Comparison of ENCODE assay signal across 1 cellular context in the genomic region with DNA sequence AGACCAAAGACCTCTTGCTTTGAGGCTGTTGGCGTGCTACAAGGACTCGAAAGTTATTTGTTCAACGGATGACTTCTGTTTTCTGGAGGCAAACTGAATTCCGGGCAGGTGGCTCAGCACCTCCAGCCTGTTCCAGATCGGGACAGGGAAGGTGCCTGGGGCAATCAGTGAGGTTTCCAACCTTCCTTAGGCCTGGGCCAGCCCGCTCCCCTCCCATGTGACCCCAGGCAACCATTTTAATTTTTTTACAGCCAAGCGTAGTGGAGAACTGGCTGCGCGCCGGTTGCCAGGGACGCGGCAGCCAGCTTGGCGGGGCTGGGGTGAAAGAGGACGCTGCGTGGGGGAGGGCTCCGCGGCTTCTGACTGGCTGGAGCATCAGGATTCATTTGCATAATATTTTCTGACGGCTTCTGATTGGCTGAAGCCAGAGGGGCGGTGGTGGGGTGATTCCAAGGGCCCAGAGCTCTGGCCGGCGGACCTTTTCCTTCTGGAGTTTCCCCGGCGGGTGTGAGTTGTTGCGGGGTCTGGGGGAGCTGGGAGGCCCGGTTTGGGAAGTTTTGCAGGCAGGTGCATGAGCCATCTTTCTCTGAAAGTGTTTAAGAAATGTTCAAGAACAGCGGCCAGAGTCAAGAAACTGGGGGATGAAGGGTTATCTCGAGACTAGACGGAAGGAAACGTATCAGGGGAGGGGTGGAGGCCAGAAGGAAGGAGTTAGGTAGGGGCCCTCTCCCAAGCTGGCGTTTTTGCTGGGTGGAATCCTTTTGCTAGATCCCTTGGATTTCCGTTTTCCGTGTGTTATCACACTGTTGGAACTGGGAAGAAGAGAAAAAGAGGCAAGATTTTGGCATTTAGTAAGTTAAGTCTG.
A peak's percentile ranks its signal among the peaks of the same experiment; 100 is the strongest.
TF ChIP-seq lines count a peak whose summit lies in the region.

A gene with protein sequence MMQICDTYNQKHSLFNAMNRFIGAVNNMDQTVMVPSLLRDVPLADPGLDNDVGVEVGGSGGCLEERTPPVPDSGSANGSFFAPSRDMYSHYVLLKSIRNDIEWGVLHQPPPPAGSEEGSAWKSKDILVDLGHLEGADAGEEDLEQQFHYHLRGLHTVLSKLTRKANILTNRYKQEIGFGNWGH (plus strand): TSS at position 479 of the 865 bp plus-strand sequence. CDS start 3,488 bp downstream, outside the sequence.

TF ChIP-seq in K562, 482 proteins besides CTCF, POLR2A, EP300 and RAD21 (continued from another document):
- TF ChIP-seq, protein P1, sequence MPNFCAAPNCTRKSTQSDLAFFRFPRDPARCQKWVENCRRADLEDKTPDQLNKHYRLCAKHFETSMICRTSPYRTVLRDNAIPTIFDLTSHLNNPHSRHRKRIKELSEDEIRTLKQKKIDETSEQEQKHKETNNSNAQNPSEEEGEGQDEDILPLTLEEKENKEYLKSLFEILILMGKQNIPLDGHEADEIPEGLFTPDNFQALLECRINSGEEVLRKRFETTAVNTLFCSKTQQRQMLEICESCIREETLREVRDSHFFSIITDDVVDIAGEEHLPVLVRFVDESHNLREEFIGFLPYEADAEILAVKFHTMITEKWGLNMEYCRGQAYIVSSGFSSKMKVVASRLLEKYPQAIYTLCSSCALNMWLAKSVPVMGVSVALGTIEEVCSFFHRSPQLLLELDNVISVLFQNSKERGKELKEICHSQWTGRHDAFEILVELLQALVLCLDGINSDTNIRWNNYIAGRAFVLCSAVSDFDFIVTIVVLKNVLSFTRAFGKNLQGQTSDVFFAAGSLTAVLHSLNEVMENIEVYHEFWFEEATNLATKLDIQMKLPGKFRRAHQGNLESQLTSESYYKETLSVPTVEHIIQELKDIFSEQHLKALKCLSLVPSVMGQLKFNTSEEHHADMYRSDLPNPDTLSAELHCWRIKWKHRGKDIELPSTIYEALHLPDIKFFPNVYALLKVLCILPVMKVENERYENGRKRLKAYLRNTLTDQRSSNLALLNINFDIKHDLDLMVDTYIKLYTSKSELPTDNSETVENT (CRISPR knock-in tag; IDR thresholded peaks at IDR 0.05): 0 out of 2 replicates have a peak, but pooled peaks have one; percentile 34
- TF ChIP-seq, protein P2, sequence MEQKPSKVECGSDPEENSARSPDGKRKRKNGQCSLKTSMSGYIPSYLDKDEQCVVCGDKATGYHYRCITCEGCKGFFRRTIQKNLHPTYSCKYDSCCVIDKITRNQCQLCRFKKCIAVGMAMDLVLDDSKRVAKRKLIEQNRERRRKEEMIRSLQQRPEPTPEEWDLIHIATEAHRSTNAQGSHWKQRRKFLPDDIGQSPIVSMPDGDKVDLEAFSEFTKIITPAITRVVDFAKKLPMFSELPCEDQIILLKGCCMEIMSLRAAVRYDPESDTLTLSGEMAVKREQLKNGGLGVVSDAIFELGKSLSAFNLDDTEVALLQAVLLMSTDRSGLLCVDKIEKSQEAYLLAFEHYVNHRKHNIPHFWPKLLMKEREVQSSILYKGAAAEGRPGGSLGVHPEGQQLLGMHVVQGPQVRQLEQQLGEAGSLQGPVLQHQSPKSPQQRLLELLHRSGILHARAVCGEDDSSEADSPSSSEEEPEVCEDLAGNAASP (IDR thresholded peaks at IDR 0.05): no peak
- TF ChIP-seq ETV6 (IDR thresholded peaks at IDR 0.05; ENCODE audit: borderline replicate concordance in 1 of 2, low read depth in 2 of 2, low read length in 1 of 2): no peak
- no peak for TF ChIP-seq ETV6 (CRISPR knock-in tag; IDR thresholded peaks at IDR 0.05; ENCODE audit: borderline replicate concordance)
- TF ChIP-seq SOX6 (IDR thresholded peaks at IDR 0.05): no peak
- TF ChIP-seq TRIM28 (IDR thresholded peaks at IDR 0.05): no peak
- no peak for TF ChIP-seq KLF6 (CRISPR knock-in tag; IDR thresholded peaks at IDR 0.05; ENCODE audit: borderline replicate concordance)
- no peak for TF ChIP-seq SRSF7 (optimal IDR thresholded peaks at IDR 0.05; ENCODE audit: low read depth, low read length)
- TF ChIP-seq ZNF699 (CRISPR knock-in tag; IDR thresholded peaks at IDR 0.05; ENCODE audit: insufficient replicate concordance): no peak
- no peak for TF ChIP-seq BHLHE40 (IDR thresholded peaks at IDR 0.05; ENCODE audit: low read length)
- TF ChIP-seq, protein P3, sequence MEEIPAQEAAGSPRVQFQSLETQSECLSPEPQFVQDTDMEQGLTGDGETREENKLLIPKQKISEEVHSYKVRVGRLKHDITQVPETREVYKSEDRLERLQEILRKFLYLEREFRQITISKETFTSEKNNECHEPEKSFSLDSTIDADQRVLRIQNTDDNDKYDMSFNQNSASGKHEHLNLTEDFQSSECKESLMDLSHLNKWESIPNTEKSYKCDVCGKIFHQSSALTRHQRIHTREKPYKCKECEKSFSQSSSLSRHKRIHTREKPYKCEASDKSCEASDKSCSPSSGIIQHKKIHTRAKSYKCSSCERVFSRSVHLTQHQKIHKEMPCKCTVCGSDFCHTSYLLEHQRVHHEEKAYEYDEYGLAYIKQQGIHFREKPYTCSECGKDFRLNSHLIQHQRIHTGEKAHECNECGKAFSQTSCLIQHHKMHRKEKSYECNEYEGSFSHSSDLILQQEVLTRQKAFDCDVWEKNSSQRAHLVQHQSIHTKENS (CRISPR knock-in tag; IDR thresholded peaks at IDR 0.05): no peak
